19 cellular contexts compared by ENCODE assay signal in genomic region chr16:89637379-89637778, GRCh38. TPM values are rescaled to one million over a fixed set of nuclear protein-coding genes. Genes with fewer than 3 reads are reported as not detected.
DNase-seq lines count a peak whose midpoint lies in the region; ATAC-seq, FAIRE-seq and TF ChIP-seq lines count a peak whose summit lies in the region.
"Had no signal": no experiment of that assay in that cellular context is flagged by ENCODE, and none has a peak within 500 bp of the region (broad histone marks: within the 10 kb centered on the region; RNA-seq: fewer than 3 reads in every experiment).

No MANE protein-coding gene starts in this region.

- H3K4me2 ChIP-seq in BLaER1 treated with 17β-estradiol and CSF1 and Interleukin-3, amounts not matched to agents 10 nM and 100 nM: peak overlapping the region in 8 of 11 experiments; percentile 54 to 92 (median 85); a peak in 16 of 22 replicates
- no peak overlapping the region for H3K4me2 ChIP-seq in K562 (ENCODE audit: insufficient read depth, low read length)
- H3K4me2 ChIP-seq: A549, GM23338 had no signal

- no peak for TF ChIP-seq EP300 in K562 (IDR thresholded peaks at IDR 0.05; ENCODE audit: low read length)

- no peak for DNase-seq in HFFc6
- peak; percentile 34 to 64 (median 49) for DNase-seq in K562 (ENCODE audit: extremely low read depth in 1 of 4, low spot score in 3 of 4)
- DNase-seq in nephron progenitor cell: no peak
- no peak for DNase-seq in glutamatergic neuron
- DNase-seq: C1 segment of cervical spinal cord, KBM-7, MV-4-11, NCI-H1417, NCI-H187, NCI-H2107, NCI-H510A treated with DMSO at 0.1 percent for 48 hours, NCI-H774, PC-3 had no signal

- no peak for TF ChIP-seq POLR2A in K562 (conservative IDR thresholded peaks at IDR 0.05)

- peak; percentile 48; the same call in 2 of the 3 replicates for ATAC-seq in K562
- ATAC-seq: A549, GM23338, PC-3 had no signal

- no peak overlapping the region for H2AFZ ChIP-seq in K562 (ENCODE audit: low read depth, low read length)
- H2AFZ ChIP-seq: GM23338 had no signal

- no peaks in the 10 kb centered on the region for H3K79me2 ChIP-seq in K562 (ENCODE audit: control insufficient read depth, insufficient read depth, low read length)

- no peaks in the 10 kb centered on the region; a peak in 2 of 22 replicates for H3K36me3 ChIP-seq in BLaER1 treated with 17β-estradiol and CSF1 and Interleukin-3, amounts not matched to agents 10 nM and 100 nM
- no peaks in the 10 kb centered on the region for H3K36me3 ChIP-seq in K562 (ENCODE audit: control insufficient read depth, insufficient read depth, low read length)

- no peak for TF ChIP-seq RAD21 in K562 (CRISPR knock-in tag; conservative IDR thresholded peaks at IDR 0.05 in 1 of 2, IDR thresholded peaks at IDR 0.05 in 1 of 2)

- TF ChIP-seq CTCF in HFFc6 (IDR thresholded peaks at IDR 0.05): peak; percentile 46; the same call in 1 of the 2 replicates
- peak in 2 of 3 experiments; percentile 28 to 51; a peak in 4 of 6 replicates for TF ChIP-seq CTCF in K562 (IDR thresholded peaks at IDR 0.05 in 2 of 3, conservative IDR thresholded peaks at IDR 0.05 in 1 of 3; ENCODE audit: insufficient read depth in 2 of 3, low read depth in 1 of 3, low read length in 3 of 3)
- TF ChIP-seq CTCF in nephron progenitor cell (IDR thresholded peaks at IDR 0.05): no peak
- no peak for TF ChIP-seq CTCF in glutamatergic neuron (IDR thresholded peaks at IDR 0.05; ENCODE audit: partially characterized antibody, unreplicated experiment)

- H3K4me1 Mint-ChIP-seq in HFFc6 (ENCODE audit: low read depth): peaks cover 21% of the 10 kb centered on the region
- H3K4me1 Mint-ChIP-seq in nephron progenitor cell: peaks cover 16% of the 10 kb centered on the region
- H3K4me1 Mint-ChIP-seq in glutamatergic neuron (ENCODE audit: low read depth, unreplicated experiment): peaks cover 7% of the 10 kb centered on the region

- H3K9me3 Mint-ChIP-seq in HFFc6: no peaks in the 10 kb centered on the region
- H3K9me3 Mint-ChIP-seq in nephron progenitor cell: no peaks in the 10 kb centered on the region
- peaks cover 4% of the 10 kb centered on the region for H3K9me3 Mint-ChIP-seq in glutamatergic neuron (ENCODE audit: unreplicated experiment)
- H3K9me3 Mint-ChIP-seq: CD8-positive, alpha-beta memory T cell; GM23338 had no signal

- H3K27ac Mint-ChIP-seq in HFFc6 (no peak overlapping the region), nephron progenitor cell (no peak overlapping the region), glutamatergic neuron (ENCODE audit: unreplicated experiment) (no peak overlapping the region)
- H3K27ac Mint-ChIP-seq: GM23338 had no signal

- CTCF ChIA-PET in K562 (lab: Yijun Ruan, JAX; ENCODE audit: low intra/inter-chr PET ratio): interaction anchor here (0.6 kb wide), 1 partner anchor 390 kb away, joined by 4 read pairs; no protein-coding TSS in a partner anchor

- H4K20me1 ChIP-seq in BLaER1 treated with 17β-estradiol and CSF1 and Interleukin-3, amounts not matched to agents 10 nM and 100 nM: peaks cover 0 to 30% (median 5%) of the 10 kb centered on the region in 11 experiments; a peak in 9 of 22 replicates
- H4K20me1 ChIP-seq in K562 (replicated peaks; ENCODE audit: control insufficient read depth, insufficient read depth, low read length): no peaks in the 10 kb centered on the region

- POLR2A ChIA-PET in K562 (lab: Yijun Ruan, JAX): interaction anchor here (0.6 kb wide), 2 partner anchors 10 kb away, joined by 3 read pairs; no protein-coding TSS in a partner anchor

- intact Hi-C loops in K562 (cut with micrococcal nuclease): loop anchor here (5.0 kb wide), 1 partner anchor 35 kb away; no protein-coding TSS in a partner anchor

- 2% methylated on average over 7 of the region's 10 CpGs for WGBS in K562 (ENCODE audit: insufficient coverage, low coverage, missing lambda C conversion rate)

- no TSS peak for BruUV-seq in K562 (replicated peaks; lab: Mats Ljungman, UMichigan)

- no peaks in the 10 kb centered on the region for H3K36me3 Mint-ChIP-seq in HFFc6 (ENCODE audit: low read depth)
- H3K36me3 Mint-ChIP-seq in nephron progenitor cell (ENCODE audit: low read depth): no peaks in the 10 kb centered on the region
- no peaks in the 10 kb centered on the region for H3K36me3 Mint-ChIP-seq in glutamatergic neuron (ENCODE audit: unreplicated experiment)
- H3K36me3 Mint-ChIP-seq: CD8-positive, alpha-beta memory T cell had no signal

- no peak overlapping the region for H3K4me3 Mint-ChIP-seq in HFFc6
- H3K4me3 Mint-ChIP-seq in nephron progenitor cell: no peak overlapping the region
- no peak overlapping the region for H3K4me3 Mint-ChIP-seq in glutamatergic neuron (ENCODE audit: unreplicated experiment)
- H3K4me3 Mint-ChIP-seq: CD8-positive, alpha-beta memory T cell; GM23338 had no signal

- in situ Hi-C loops in K562 (cut with MboI): no loop called here

- no peak overlapping the region for H3K9ac ChIP-seq in BLaER1 treated with 17β-estradiol and CSF1 and Interleukin-3, amounts not matched to agents 10 nM and 100 nM
- peak overlapping the region in 1 of 2 experiments; percentile 26; a peak in 2 of 4 replicates for H3K9ac ChIP-seq in K562 (ENCODE audit: insufficient read depth in 1 of 2, low read depth in 2 of 2, low read length in 2 of 2)

- H3K27me3 ChIP-seq in BLaER1 treated with 17β-estradiol and CSF1 and Interleukin-3, amounts not matched to agents 10 nM and 100 nM: peaks cover 0 to 13% (median 0%) of the 10 kb centered on the region in 11 experiments; a peak in 7 of 22 replicates
- peaks cover 5 to 30% of the 10 kb centered on the region in 2 experiments for H3K27me3 ChIP-seq in K562 (ENCODE audit: control insufficient read depth in 2 of 2, insufficient read depth in 2 of 2, low read length in 2 of 2)

- peak; percentile 35 for FAIRE-seq in K562 (lab: Jason Lieb, UNC)
- FAIRE-seq: A549, D721Med had no signal

- H3K27me3 Mint-ChIP-seq in HFFc6 (ENCODE audit: insufficient read depth): peaks cover 11% of the 10 kb centered on the region
- H3K27me3 Mint-ChIP-seq in nephron progenitor cell (ENCODE audit: low read depth, poor library complexity): peaks cover 38% of the 10 kb centered on the region
- peaks cover 4% of the 10 kb centered on the region for H3K27me3 Mint-ChIP-seq in glutamatergic neuron (ENCODE audit: unreplicated experiment)

- H3K4me1 ChIP-seq in BLaER1 treated with 17β-estradiol and CSF1 and Interleukin-3, amounts not matched to agents 10 nM and 100 nM: peaks cover 17 to 77% (median 64%) of the 10 kb centered on the region in 10 experiments
- H3K4me1 ChIP-seq in K562 (replicated peaks in 1 of 2; ENCODE audit: control insufficient read depth in 2 of 2, insufficient read depth in 2 of 2, low read length in 2 of 2): peaks cover 0 to 49% of the 10 kb centered on the region in 2 experiments; a peak in 2 of 5 replicates

- H3K4me3 ChIP-seq in BLaER1 treated with 17β-estradiol and CSF1 and Interleukin-3, amounts not matched to agents 10 nM and 100 nM: no peak overlapping the region
- no peak overlapping the region for H3K4me3 ChIP-seq in K562
- H3K4me3 ChIP-seq: A549, GM23338 had no signal

- no peaks in the 10 kb centered on the region for H3K9me1 ChIP-seq in K562 (ENCODE audit: control insufficient read depth, insufficient read depth, low read length)

- peaks cover 4 to 20% (median 7%) of the 10 kb centered on the region in 11 experiments; a peak in 17 of 22 replicates for H3K9me3 ChIP-seq in BLaER1 treated with 17β-estradiol and CSF1 and Interleukin-3, amounts not matched to agents 10 nM and 100 nM (replicated peaks in 1 of 11)
- no peaks in the 10 kb centered on the region for H3K9me3 ChIP-seq in K562 (replicated peaks; ENCODE audit: control insufficient read depth, insufficient read depth, low read depth, low read length)
- H3K9me3 ChIP-seq: A549 had no signal

- no peak overlapping the region for H3K27ac ChIP-seq in BLaER1 treated with 17β-estradiol and CSF1 and Interleukin-3, amounts not matched to agents 10 nM and 100 nM
- no peak overlapping the region for H3K27ac ChIP-seq in K562 (ENCODE audit: extremely low read depth, low read depth, low read length)
- H3K27ac ChIP-seq: A549, RWPE1 had no signal

RNA-seq across cellular contexts. Expression of gene CHMP1A, which starts 20.1 kb away (rescaled TPM):
- 10 to 100 TPM; 85.6 to 93.1 (median 87.2) TPM for total RNA-seq in HFFc6 (2021; fragmentation: NEBNext Ultra II Directional; extraction: Animal tissue kit (Norgen Biotek cat#: 25700))
- 34.5 and 132 TPM in 2 replicates for total RNA-seq in K562 (2011; cell fraction: chromatin; rRNA removed; ENCODE audit: low replicate concordance)
- total RNA-seq in K562 (2011; cell fraction: nucleolus; rRNA removed): 88.4 and 95.0 TPM in 2 replicates
- 50.6 and 56.7 TPM in 2 replicates for total RNA-seq in K562 (2011; cell fraction: nucleoplasm; rRNA removed)
- total RNA-seq in K562 (2014; rRNA removed) (64.5 and 76.7 TPM in 2 replicates), K562 (2014; rRNA removed; fragmentation: Illumina TruSeq; extraction: Trizol) (17.2 and 22.0 TPM in 2 replicates), K562 (2015; rRNA removed; fragmentation: Illumina TruSeq; extraction: Trizol) (45.4 and 48.3 TPM in 2 replicates), K562 (2021) (79.6 and 79.9 TPM in 2 replicates), glutamatergic neuron (ENCODE audit: unreplicated experiment) (96.3 TPM)
- polyA plus RNA-seq in K562 (2011; rRNA removed) (45.2 and 53.9 TPM in 2 replicates), K562 (2014; fragmentation: Illumina TruSeq; extraction: Trizol) (40.9 and 55.6 TPM in 2 replicates), K562 (2014; fragmentation: Nextera tagmentation; extraction: Ambion mirVana) (1 to 10 TPM in 1 of 2 experiments, under 1 TPM in 1; 0.83 to 3.3 TPM), K562 (2014; rRNA removed) (74.2 and 83.1 TPM in 2 replicates)
- 58.4 and 113 TPM in 2 replicates for polyA plus RNA-seq in K562 (2011; cell fraction: cytosol; rRNA removed)
- polyA plus RNA-seq in K562 (2011; cell fraction: nucleus; rRNA removed): 80.8 and 127 TPM in 2 replicates
- polyA plus RNA-seq in K562 (2012): 49.1 and 58.8 TPM in 2 replicates
- polyA minus RNA-seq in K562 (2011; rRNA and poly(A)+ RNA removed): 20.8 and 35.5 TPM in 2 replicates
- polyA minus RNA-seq in K562 (2011; cell fraction: cytosol; rRNA and poly(A)+ RNA removed): 45.2 and 46.4 TPM in 2 replicates
- 19.0 and 21.8 TPM in 2 replicates for polyA minus RNA-seq in K562 (2011; cell fraction: nucleus; rRNA and poly(A)+ RNA removed)

RNA-seq across cellular contexts. Expression of gene SPATA33, which starts 20.3 kb away (rescaled TPM):
- total RNA-seq in HFFc6 (2021; fragmentation: NEBNext Ultra II Directional; extraction: Animal tissue kit (Norgen Biotek cat#: 25700)): 10 to 100 TPM in 1 of 6 experiments, 1 to 10 TPM in 5; 6.3 to 10.1 (median 7.8) TPM
- 39.5 and 51.6 TPM in 2 replicates for total RNA-seq in K562 (2011; cell fraction: chromatin; rRNA removed; ENCODE audit: low replicate concordance)
- 25.5 and 30.5 TPM in 2 replicates for total RNA-seq in K562 (2011; cell fraction: nucleolus; rRNA removed)
- total RNA-seq in K562 (2011; cell fraction: nucleoplasm; rRNA removed): 30.6 and 33.0 TPM in 2 replicates
- 9.7 and 14.0 TPM in 2 replicates for total RNA-seq in K562 (2014; rRNA removed)
- total RNA-seq in K562 (2014; rRNA removed; fragmentation: Illumina TruSeq; extraction: Trizol): 10.5 and 11.8 TPM in 2 replicates
- 11.2 and 14.9 TPM in 2 replicates for total RNA-seq in K562 (2015; rRNA removed; fragmentation: Illumina TruSeq; extraction: Trizol)
- 18.2 and 19.7 TPM in 2 replicates for total RNA-seq in K562 (2021)
- 9.8 and 11.8 TPM in 2 replicates for polyA plus RNA-seq in K562 (2011; rRNA removed)
- 10.3 and 12.0 TPM in 2 replicates for polyA plus RNA-seq in K562 (2011; cell fraction: cytosol; rRNA removed)
- 26.2 and 27.8 TPM in 2 replicates for polyA plus RNA-seq in K562 (2011; cell fraction: nucleus; rRNA removed)
- 13.1 and 14.5 TPM in 2 replicates for polyA plus RNA-seq in K562 (2012)
- 15.6 and 20.0 TPM in 2 replicates for polyA plus RNA-seq in K562 (2014; fragmentation: Illumina TruSeq; extraction: Trizol)
- polyA plus RNA-seq in K562 (2014; fragmentation: Nextera tagmentation; extraction: Ambion mirVana): 1 to 10 TPM; 4.0 to 5.4 TPM
- polyA plus RNA-seq in K562 (2014; rRNA removed): 16.4 and 18.1 TPM in 2 replicates
- polyA minus RNA-seq in K562 (2011; rRNA and poly(A)+ RNA removed): 7.6 and 7.7 TPM in 2 replicates
- polyA minus RNA-seq in K562 (2011; cell fraction: cytosol; rRNA and poly(A)+ RNA removed): 4.0 and 5.6 TPM in 2 replicates
- 6.1 and 8.0 TPM in 2 replicates for polyA minus RNA-seq in K562 (2011; cell fraction: nucleus; rRNA and poly(A)+ RNA removed)
- total RNA-seq in glutamatergic neuron (ENCODE audit: unreplicated experiment): 18.0 TPM

RNA-seq across cellular contexts. Expression of gene DPEP1, which starts 23.9 kb away (rescaled TPM):
- total RNA-seq in HFFc6 (2021; fragmentation: NEBNext Ultra II Directional; extraction: Animal tissue kit (Norgen Biotek cat#: 25700)): not detected
- 0.23 TPM in 1 of 2 replicates, not detected in the other for total RNA-seq in K562 (2011; cell fraction: chromatin; rRNA removed; ENCODE audit: low replicate concordance)
- total RNA-seq in K562 (2011; cell fraction: nucleolus; rRNA removed): 0.67 and 1.3 TPM in 2 replicates
- 0.46 TPM in 1 of 2 replicates, not detected in the other for total RNA-seq in K562 (2011; cell fraction: nucleoplasm; rRNA removed)
- total RNA-seq in K562 (2014; rRNA removed): 0.14 TPM in 1 of 2 replicates, not detected in the other
- not detected in 2 replicates for total RNA-seq in K562 (2014; rRNA removed; fragmentation: Illumina TruSeq; extraction: Trizol)
- total RNA-seq in K562 (2015; rRNA removed; fragmentation: Illumina TruSeq; extraction: Trizol): not detected in 2 replicates
- total RNA-seq in K562 (2021): 0.20 and 0.22 TPM in 2 replicates
- polyA plus RNA-seq in K562 (2011; rRNA removed): 0.31 and 0.34 TPM in 2 replicates
- 0.22 and 1.2 TPM in 2 replicates for polyA plus RNA-seq in K562 (2011; cell fraction: cytosol; rRNA removed)
- 1.1 TPM in 2 replicates for polyA plus RNA-seq in K562 (2011; cell fraction: nucleus; rRNA removed)
- polyA plus RNA-seq in K562 (2012): 0.17 and 0.21 TPM in 2 replicates
- polyA plus RNA-seq in K562 (2014; fragmentation: Illumina TruSeq; extraction: Trizol): 0.08 TPM in 1 of 2 replicates, not detected in the other
- not detected for polyA plus RNA-seq in K562 (2014; fragmentation: Nextera tagmentation; extraction: Ambion mirVana)
- 0.18 TPM in 1 of 2 replicates, not detected in the other for polyA plus RNA-seq in K562 (2014; rRNA removed)
- not detected in 2 replicates for polyA minus RNA-seq in K562 (2011; rRNA and poly(A)+ RNA removed)
- not detected in 2 replicates for polyA minus RNA-seq in K562 (2011; cell fraction: cytosol; rRNA and poly(A)+ RNA removed)
- not detected in 2 replicates for polyA minus RNA-seq in K562 (2011; cell fraction: nucleus; rRNA and poly(A)+ RNA removed)
- 0.39 TPM for total RNA-seq in glutamatergic neuron (ENCODE audit: unreplicated experiment)
- total RNA-seq: CD8-positive, alpha-beta memory T cell; PC-3 had no signal
- polyA plus RNA-seq: CD8-positive, alpha-beta memory T cell had no signal

RNA-seq across cellular contexts. Expression of gene CDK10, which starts 49.1 kb away (rescaled TPM):
- 10 to 100 TPM; 45.5 to 61.7 (median 48.6) TPM for total RNA-seq in HFFc6 (2021; fragmentation: NEBNext Ultra II Directional; extraction: Animal tissue kit (Norgen Biotek cat#: 25700))
- total RNA-seq in K562 (2011; cell fraction: chromatin; rRNA removed; ENCODE audit: low replicate concordance): 275 and 586 TPM in 2 replicates
- 284 and 289 TPM in 2 replicates for total RNA-seq in K562 (2011; cell fraction: nucleolus; rRNA removed)
- 252 and 255 TPM in 2 replicates for total RNA-seq in K562 (2011; cell fraction: nucleoplasm; rRNA removed)
- 40.1 and 55.8 TPM in 2 replicates for total RNA-seq in K562 (2014; rRNA removed)
- 25.5 and 34.8 TPM in 2 replicates for total RNA-seq in K562 (2014; rRNA removed; fragmentation: Illumina TruSeq; extraction: Trizol)
- 35.8 and 40.3 TPM in 2 replicates for total RNA-seq in K562 (2015; rRNA removed; fragmentation: Illumina TruSeq; extraction: Trizol)
- total RNA-seq in K562 (2021): 65.1 and 75.4 TPM in 2 replicates
- polyA plus RNA-seq in K562 (2011; rRNA removed): 55.9 and 77.3 TPM in 2 replicates
- polyA plus RNA-seq in K562 (2011; cell fraction: cytosol; rRNA removed): 39.7 and 56.1 TPM in 2 replicates
- polyA plus RNA-seq in K562 (2011; cell fraction: nucleus; rRNA removed): 756 and 811 TPM in 2 replicates
- 45.3 and 62.2 TPM in 2 replicates for polyA plus RNA-seq in K562 (2012)
- polyA plus RNA-seq in K562 (2014; fragmentation: Illumina TruSeq; extraction: Trizol): 38.0 and 46.5 TPM in 2 replicates
- polyA plus RNA-seq in K562 (2014; fragmentation: Nextera tagmentation; extraction: Ambion mirVana): 1 to 10 TPM; 2.0 to 3.3 TPM
- polyA plus RNA-seq in K562 (2014; rRNA removed): 75.0 and 85.1 TPM in 2 replicates
- polyA minus RNA-seq in K562 (2011; rRNA and poly(A)+ RNA removed): 21.7 and 25.8 TPM in 2 replicates
- polyA minus RNA-seq in K562 (2011; cell fraction: cytosol; rRNA and poly(A)+ RNA removed): 16.0 and 16.3 TPM in 2 replicates
- polyA minus RNA-seq in K562 (2011; cell fraction: nucleus; rRNA and poly(A)+ RNA removed): 56.4 and 75.0 TPM in 2 replicates
- total RNA-seq in glutamatergic neuron (ENCODE audit: unreplicated experiment): 56.9 TPM

Comparison
In these comparisons a context has a peak if more than half of its experiments do, and no peak if none do; other contexts are left out.
1. DNase-seq: peak in K562 (4 of 4); none in HFFc6 (single experiment), nephron progenitor cell (single experiment) and glutamatergic neuron (single experiment).
2. CTCF ChIP-seq: peak in HFFc6 (single experiment) and K562 (2 of 3); none in nephron progenitor cell (single experiment) and glutamatergic neuron (single experiment).